22 cellular contexts compared by ENCODE assay signal in the genomic region with DNA sequence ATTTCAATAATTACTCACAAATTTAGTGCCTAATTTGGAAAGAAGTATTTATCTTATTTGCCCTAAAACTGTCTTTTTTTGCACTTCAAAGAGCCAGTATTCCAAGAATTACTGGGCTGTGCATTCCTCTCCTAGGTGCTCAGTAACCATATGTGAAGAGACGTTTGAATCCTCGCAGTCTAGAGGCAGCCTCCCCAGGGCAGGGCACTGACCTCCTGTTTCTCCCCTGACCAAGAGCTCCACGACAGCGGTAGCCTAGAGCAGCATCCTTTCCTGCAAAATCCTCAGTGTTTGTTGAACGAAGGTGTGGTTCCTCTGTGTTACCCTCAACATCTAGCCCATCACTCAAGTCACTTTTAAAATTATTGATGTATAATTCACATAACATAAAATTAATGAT.
"Had no signal": no experiment of that assay in that cellular context is flagged by ENCODE, and none has a peak within 500 bp of the region (broad histone marks: within the 10 kb centered on the region; RNA-seq: fewer than 3 reads in every experiment).

No MANE protein-coding gene starts in this region.

- DNase-seq: activated CD4-positive, alpha-beta T cell treated with anti-CD3 and anti-CD28 coated beads, Interleukin-2, amount 50 U/mL, for 48 hours; activated CD8-positive, alpha-beta memory T cell treated with anti-CD3 and anti-CD28 coated beads, Interleukin-2, amount 50 U/mL, for 48 hours; activated naive CD4-positive, alpha-beta T cell treated with Interleukin-2 at 50 U/mL for 16 hours; activated naive CD8-positive, alpha-beta T cell treated with anti-CD3 and anti-CD28 coated beads, Interleukin-2, amount 10 ng/mL, durations not matched to agents 7 days and 5 days; activated T-cell treated with anti-CD3 and anti-CD28 coated beads, Interleukin-2, amount 50 U/mL, for 4 hours; cerebellar nuclear complex; endodermal cell; esophagus squamous epithelium; gastrocnemius medialis; left ventricle myocardium superior; midbrain; right cardiac atrium; T-helper 9 cell had no signal

- H3K36me3 ChIP-seq: esophagus squamous epithelium, gastrocnemius medialis, stomach, suprapubic skin, tibial nerve, vagina had no signal

- H3K27ac Mint-ChIP-seq: activated naive CD8-positive, alpha-beta T cell treated with anti-CD3 and anti-CD28 coated beads, Interleukin-2, amount 10 ng/mL, durations not matched to agents 7 days and 5 days; stimulated activated memory B cell treated with anti-CD40 and anti-IgM and Interleukin-4, amounts not matched to agents 10 μg/mL and 1 μg/mL and 100 μg/mL, for 72 hours had no signal

- ATAC-seq: activated T-cell treated with anti-CD3 and anti-CD28 coated beads, Interleukin-2, amount 50 U/mL, for 4 hours; gastrocnemius medialis; natural killer cell treated with Interleukin-12 subunit alpha and Interleukin-12 subunit beta and Interleukin-15 and Interleukin-18, amount 100 ng/mL, for 72 hours; right cardiac atrium; stimulated activated memory B cell treated with anti-CD40 and anti-IgM and Interleukin-4, amounts not matched to agents 10 μg/mL and 1 μg/mL and 100 μg/mL, for 72 hours had no signal

- H3K4me3 Mint-ChIP-seq: activated naive CD8-positive, alpha-beta T cell treated with anti-CD3 and anti-CD28 coated beads, Interleukin-2, amount 10 ng/mL, durations not matched to agents 7 days and 5 days; activated T-cell treated with anti-CD3 and anti-CD28 coated beads, Interleukin-2, amount 50 U/mL, for 4 hours; endodermal cell; natural killer cell treated with Interleukin-12 subunit alpha and Interleukin-12 subunit beta and Interleukin-15 and Interleukin-18, amount 100 ng/mL, for 72 hours; stimulated activated memory B cell treated with anti-CD40 and anti-IgM and Interleukin-4, amounts not matched to agents 10 μg/mL and 1 μg/mL and 100 μg/mL, for 72 hours had no signal

- H2AFZ ChIP-seq: parathyroid adenoma had no signal

- H3K27me3 Mint-ChIP-seq: activated naive CD8-positive, alpha-beta T cell treated with anti-CD3 and anti-CD28 coated beads, Interleukin-2, amount 10 ng/mL, durations not matched to agents 7 days and 5 days; stimulated activated memory B cell treated with anti-CD40 and anti-IgM and Interleukin-4, amounts not matched to agents 10 μg/mL and 1 μg/mL and 100 μg/mL, for 72 hours had no signal

- H3K36me3 Mint-ChIP-seq: activated naive CD8-positive, alpha-beta T cell treated with anti-CD3 and anti-CD28 coated beads, Interleukin-2, amount 10 ng/mL, durations not matched to agents 7 days and 5 days; natural killer cell treated with Interleukin-12 subunit alpha and Interleukin-12 subunit beta and Interleukin-15 and Interleukin-18, amount 100 ng/mL, for 72 hours; stimulated activated memory B cell treated with anti-CD40 and anti-IgM and Interleukin-4, amounts not matched to agents 10 μg/mL and 1 μg/mL and 100 μg/mL, for 72 hours had no signal

- H3K4me1 ChIP-seq: parathyroid adenoma had no signal

- H3K9me3 ChIP-seq: esophagus squamous epithelium, gastrocnemius medialis, stomach, suprapubic skin, tibial nerve, vagina had no signal

- H3K27me3 ChIP-seq: esophagus squamous epithelium, gastrocnemius medialis, stomach, suprapubic skin, tibial nerve, vagina had no signal

- H3K4me3 ChIP-seq: coronary artery, esophagus squamous epithelium, gastrocnemius medialis, skin epidermis, stomach, suprapubic skin, tibial nerve, vagina had no signal

- H3K79me2 ChIP-seq: parathyroid adenoma had no signal

- H3K9me3 Mint-ChIP-seq: activated naive CD8-positive, alpha-beta T cell treated with anti-CD3 and anti-CD28 coated beads, Interleukin-2, amount 10 ng/mL, durations not matched to agents 7 days and 5 days; activated T-cell treated with anti-CD3 and anti-CD28 coated beads, Interleukin-2, amount 50 U/mL, for 4 hours; endodermal cell; natural killer cell treated with Interleukin-12 subunit alpha and Interleukin-12 subunit beta and Interleukin-15 and Interleukin-18, amount 100 ng/mL, for 72 hours; stimulated activated memory B cell treated with anti-CD40 and anti-IgM and Interleukin-4, amounts not matched to agents 10 μg/mL and 1 μg/mL and 100 μg/mL, for 72 hours had no signal

- H3K27ac ChIP-seq: parathyroid adenoma, suprapubic skin, vagina had no signal
